ENCODE assay signal across 8 cellular contexts in the genomic region with DNA sequence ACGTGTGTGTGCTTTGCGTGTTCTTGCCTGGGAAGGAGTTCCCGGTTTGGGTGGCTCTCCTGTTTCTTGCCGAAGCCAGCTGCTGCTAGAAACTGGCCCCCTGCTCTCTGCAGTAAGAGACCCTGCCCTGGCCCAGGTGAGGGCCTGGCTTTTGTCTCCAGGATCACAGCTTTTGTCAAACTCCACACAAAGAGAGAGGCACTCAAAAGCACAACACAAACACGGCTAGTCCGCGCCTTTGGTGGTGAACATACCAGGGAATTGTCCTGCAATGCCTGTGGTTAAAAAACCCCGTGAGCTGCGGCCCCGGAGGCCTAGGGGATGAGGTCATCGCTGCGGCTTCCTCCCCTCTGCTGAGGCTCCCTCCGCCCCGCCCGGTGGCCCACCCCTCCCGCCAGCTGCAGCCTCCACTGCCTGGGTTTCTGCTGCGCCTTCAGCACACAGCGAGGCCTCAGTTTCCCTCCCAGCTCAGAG.
DNase-seq lines count a peak whose midpoint lies in the region; ATAC-seq and TF ChIP-seq lines count a peak whose summit lies in the region.

No MANE protein-coding gene starts in this region.

- peaks cover 0 to 10% (median 0%) of the 10 kb centered on the region in 9 donors for H3K36me3 ChIP-seq in heart right ventricle

- H3K36me3 Mint-ChIP-seq in progenitor cell of endocrine pancreas (ENCODE audit: insufficient read depth) = no peaks in the 10 kb centered on the region

- peak overlapping the region; percentile 16 for H3K4me3 Mint-ChIP-seq in progenitor cell of endocrine pancreas (ENCODE audit: low read depth)

- peak overlapping the region; percentile 99 for H3K27ac Mint-ChIP-seq in progenitor cell of endocrine pancreas

- DNase-seq in DMS53 treated with DMSO at 0.1 percent for 48 hours (lab: John Stamatoyannopoulos, UW; ENCODE audit: unreplicated experiment) (peak; percentile 5), KG1 (lab: John Stamatoyannopoulos, UW) (peak; percentile 65), heart right ventricle (peak; percentile 74 to 80), progenitor cell of endocrine pancreas (ENCODE audit: low spot score, unreplicated experiment) (peak; percentile 58), COLO829 (ENCODE audit: low spot score) (no peak), NCI-H2196 (lab: John Stamatoyannopoulos, UW; ENCODE audit: unreplicated experiment) (no peak)
- peak; percentile 44 to 60 for DNase-seq in activated T-cell treated with anti-CD3 and anti-CD28 coated beads, Interleukin-2, amount 50 U/mL, for 48 hours

- peak overlapping the region in 9 of 10 donors; percentile 1 to 69 (median 55) for H3K27ac ChIP-seq in heart right ventricle

- H3K4me3 ChIP-seq in heart right ventricle = peak overlapping the region in 5 of 10 donors; percentile 16 to 48 (median 38)

- H3K27me3 Mint-ChIP-seq in progenitor cell of endocrine pancreas = peaks cover 16% of the 10 kb centered on the region

- no peaks in the 10 kb centered on the region for H3K27me3 ChIP-seq in heart right ventricle

- intact Hi-C loops in heart right ventricle (cut with DNase I) = loop anchor here in 6 of 10 donors (1.0 to 10.0 kb wide), 6 partner anchors 229 to 561 kb away; a partner anchor contains a TSS

- H3K4me1 Mint-ChIP-seq in progenitor cell of endocrine pancreas (ENCODE audit: low read depth) = peaks cover 13% of the 10 kb centered on the region

- TF ChIP-seq CTCF in heart right ventricle (IDR thresholded peaks at IDR 0.05) = no peak
- TF ChIP-seq CTCF in progenitor cell of endocrine pancreas (IDR thresholded peaks at IDR 0.05; ENCODE audit: unreplicated experiment) = no peak

- H3K9me3 Mint-ChIP-seq in progenitor cell of endocrine pancreas (ENCODE audit: low read depth) = no peaks in the 10 kb centered on the region

- 24 to 25% methylated on average over 18 of the region's 18 CpGs for WGBS in heart right ventricle, 2 donors

- ATAC-seq in heart right ventricle (peak; percentile 21 to 84 (median 70)), HG03097 (IDR thresholded peaks at IDR 0.05; ENCODE audit: low FRiP score, unreplicated experiment) (no peak)

- no peaks in the 10 kb centered on the region for H3K9me3 ChIP-seq in heart right ventricle

- peaks cover 13 to 28% (median 21%) of the 10 kb centered on the region in 9 donors for H3K4me1 ChIP-seq in heart right ventricle

Comparison
In these comparisons a context has a peak if more than half of its experiments do, and no peak if none do; other contexts are left out.
1. DNase-seq: peak in DMS53 treated with DMSO at 0.1 percent for 48 hours (single experiment), KG1 (single experiment), activated T-cell treated with anti-CD3 and anti-CD28 coated beads, Interleukin-2, amount 50 U/mL, for 48 hours (2 of 2), heart right ventricle (2 of 2) and progenitor cell of endocrine pancreas (single experiment); none in COLO829 (single experiment) and NCI-H2196 (single experiment).